In genomic region chr10:98510412-98510995, GRCh38 we compare ENCODE assay signal across 15 cellular contexts.
DNase-seq lines count a peak whose midpoint lies in the region; ATAC-seq and TF ChIP-seq lines count a peak whose summit lies in the region.
"Had no signal": no experiment of that assay in that cellular context is flagged by ENCODE, and none has a peak within 500 bp of the region (broad histone marks: within the 10 kb centered on the region; RNA-seq: fewer than 3 reads in every experiment).

No MANE protein-coding gene starts in this region.

- intact Hi-C loops in mucosa of descending colon (cut with DNase I, micrococcal nuclease): no loop called here
- intact Hi-C loops in activated CD4-positive, alpha-beta T cell treated with anti-CD3 and anti-CD28 coated beads, Interleukin-2, amount 10 ng/mL, durations not matched to agents 24 days and 14 days (cut with micrococcal nuclease): no loop called here

- H3K9me3 Mint-ChIP-seq in GM23338: no peaks in the 10 kb centered on the region
- no peaks in the 10 kb centered on the region for H3K9me3 Mint-ChIP-seq in activated CD4-positive, alpha-beta T cell treated with anti-CD3 and anti-CD28 coated beads, Interleukin-2, amount 10 ng/mL, durations not matched to agents 24 days and 14 days
- H3K9me3 Mint-ChIP-seq in effector memory CD8-positive, alpha-beta T cell: no peaks in the 10 kb centered on the region
- H3K9me3 Mint-ChIP-seq: CD4-positive, alpha-beta T cell had no signal

- no peaks in the 10 kb centered on the region for H3K79me2 ChIP-seq in GM23338 (replicated peaks; ENCODE audit: insufficient read depth)

- no peaks in the 10 kb centered on the region for H3K9me3 ChIP-seq in mucosa of descending colon

- H3K36me3 ChIP-seq in GM23338 (ENCODE audit: insufficient read depth) (no peaks in the 10 kb centered on the region), mucosa of descending colon (ENCODE audit: low read depth) (no peaks in the 10 kb centered on the region), brain microvascular endothelial cell (replicated peaks) (no peaks in the 10 kb centered on the region)
- H3K36me3 ChIP-seq: BLaER1 treated with 17β-estradiol and CSF1 and Interleukin-3, amounts not matched to agents 10 nM and 100 nM had no signal

- H3K27ac Mint-ChIP-seq in GM23338: no peak overlapping the region
- no peak overlapping the region for H3K27ac Mint-ChIP-seq in activated CD4-positive, alpha-beta T cell treated with anti-CD3 and anti-CD28 coated beads, Interleukin-2, amount 10 ng/mL, durations not matched to agents 24 days and 14 days
- no peak overlapping the region for H3K27ac Mint-ChIP-seq in effector memory CD8-positive, alpha-beta T cell
- H3K27ac Mint-ChIP-seq: CD4-positive, alpha-beta T cell had no signal

- H3K4me3 ChIP-seq in GM23338 (no peak overlapping the region), fibroblast of villous mesenchyme (ENCODE audit: low read depth, low read length) (no peak overlapping the region), mucosa of descending colon (no peak overlapping the region), brain microvascular endothelial cell (ENCODE audit: low read depth, low read length) (no peak overlapping the region)
- H3K4me3 ChIP-seq: BLaER1 treated with 17β-estradiol and CSF1 and Interleukin-3, amounts not matched to agents 10 nM and 100 nM had no signal

- H3K9me2 ChIP-seq in GM23338 (ENCODE audit: insufficient read depth): 0 out of 2 replicates have a peak, but pooled peaks cover 7% of the 10 kb centered on the region

- in situ Hi-C loops in brain microvascular endothelial cell (cut with HindIII; ENCODE audit: low pct_ligation_motif_present, low sequenced_read_pairs): no loop called here

- H3K4me1 ChIP-seq in GM23338 (ENCODE audit: insufficient read depth) (no peaks in the 10 kb centered on the region), mucosa of descending colon (ENCODE audit: low read depth) (no peaks in the 10 kb centered on the region)
- H3K4me1 ChIP-seq: BLaER1 treated with 17β-estradiol and CSF1 and Interleukin-3, amounts not matched to agents 10 nM and 100 nM had no signal

- TF ChIP-seq CTCF in GM23338 (conservative IDR thresholded peaks at IDR 0.05; ENCODE audit: low read depth in 2 of 2): no peak
- no peak for TF ChIP-seq CTCF in fibroblast of villous mesenchyme (IDR thresholded peaks at IDR 0.05; ENCODE audit: insufficient read depth, low read depth, low read length)
- TF ChIP-seq CTCF in mucosa of descending colon (IDR thresholded peaks at IDR 0.05): no peak
- TF ChIP-seq CTCF in brain microvascular endothelial cell (IDR thresholded peaks at IDR 0.05; ENCODE audit: low read depth, low read length, missing control alignments): no peak

- H3K36me3 Mint-ChIP-seq in GM23338 (ENCODE audit: low read depth): no peaks in the 10 kb centered on the region
- no peaks in the 10 kb centered on the region for H3K36me3 Mint-ChIP-seq in activated CD4-positive, alpha-beta T cell treated with anti-CD3 and anti-CD28 coated beads, Interleukin-2, amount 10 ng/mL, durations not matched to agents 24 days and 14 days (ENCODE audit: low read depth)
- H3K36me3 Mint-ChIP-seq in effector memory CD8-positive, alpha-beta T cell (ENCODE audit: insufficient read depth): no peaks in the 10 kb centered on the region

- H3K4me1 Mint-ChIP-seq in GM23338: 0 out of 3 replicates have a peak, but pooled peaks cover 2% of the 10 kb centered on the region
- no peaks in the 10 kb centered on the region for H3K4me1 Mint-ChIP-seq in activated CD4-positive, alpha-beta T cell treated with anti-CD3 and anti-CD28 coated beads, Interleukin-2, amount 10 ng/mL, durations not matched to agents 24 days and 14 days
- H3K4me1 Mint-ChIP-seq in effector memory CD8-positive, alpha-beta T cell (ENCODE audit: low read depth in 2 of 2): no peaks in the 10 kb centered on the region

- H3F3A ChIP-seq in GM23338 (replicated peaks; ENCODE audit: low read depth): no peaks in the 10 kb centered on the region

- peak overlapping the region; percentile 59 for H2AFZ ChIP-seq in GM23338

- no peaks in the 10 kb centered on the region for H4K20me1 ChIP-seq in GM23338 (replicated peaks; ENCODE audit: insufficient read depth)
- H4K20me1 ChIP-seq: BLaER1 treated with 17β-estradiol and CSF1 and Interleukin-3, amounts not matched to agents 10 nM and 100 nM had no signal

- peaks cover 3% of the 10 kb centered on the region for H3K27me3 Mint-ChIP-seq in GM23338 (ENCODE audit: insufficient read depth, low read depth, poor library complexity)
- H3K27me3 Mint-ChIP-seq in activated CD4-positive, alpha-beta T cell treated with anti-CD3 and anti-CD28 coated beads, Interleukin-2, amount 10 ng/mL, durations not matched to agents 24 days and 14 days: peaks cover 4% of the 10 kb centered on the region
- peaks cover 21 to 30% of the 10 kb centered on the region in 2 donors for H3K27me3 Mint-ChIP-seq in effector memory CD8-positive, alpha-beta T cell

- DNase-seq in GM23338 (ENCODE audit: low spot score): no peak
- peak; percentile 10 for DNase-seq in RPMI7951 (ENCODE audit: low read depth)
- DNase-seq in fibroblast of villous mesenchyme (ENCODE audit: low read depth): peak; percentile 66
- DNase-seq in mucosa of descending colon: no peak
- no peak for DNase-seq in brain microvascular endothelial cell
- no peak for DNase-seq in activated CD4-positive, alpha-beta T cell treated with anti-CD3 and anti-CD28 coated beads, Interleukin-2, amount 10 ng/mL, durations not matched to agents 24 days and 14 days
- DNase-seq in effector memory CD8-positive, alpha-beta T cell: no peak
- DNase-seq in NCI-H146 (lab: John Stamatoyannopoulos, UW): no peak
- DNase-seq: ACHN; CD4-positive, alpha-beta T cell; COR-L47; DMS153; DMS79 treated with DMSO at 0.1 percent for 48 hours; EL had no signal

- ATAC-seq in GM23338 (no peak), mucosa of descending colon (peak; percentile 56)
- no peak for ATAC-seq in effector memory CD8-positive, alpha-beta T cell (replicated peaks)

- H3K27ac ChIP-seq in GM23338 (ENCODE audit: low read depth) (no peak overlapping the region), brain microvascular endothelial cell (no peak overlapping the region)
- H3K27ac ChIP-seq: BLaER1 treated with 17β-estradiol and CSF1 and Interleukin-3, amounts not matched to agents 10 nM and 100 nM had no signal

- H3K4me3 Mint-ChIP-seq in GM23338: no peak overlapping the region
- no peak overlapping the region for H3K4me3 Mint-ChIP-seq in activated CD4-positive, alpha-beta T cell treated with anti-CD3 and anti-CD28 coated beads, Interleukin-2, amount 10 ng/mL, durations not matched to agents 24 days and 14 days
- H3K4me3 Mint-ChIP-seq in effector memory CD8-positive, alpha-beta T cell: no peak overlapping the region
- H3K4me3 Mint-ChIP-seq: CD4-positive, alpha-beta T cell had no signal

- H3K4me2 ChIP-seq in GM23338: no peak overlapping the region
- H3K4me2 ChIP-seq: BLaER1 treated with 17β-estradiol and CSF1 and Interleukin-3, amounts not matched to agents 10 nM and 100 nM had no signal

- no peaks in the 10 kb centered on the region for H3K27me3 ChIP-seq in GM23338 (ENCODE audit: insufficient read depth)
- no peaks in the 10 kb centered on the region for H3K27me3 ChIP-seq in brain microvascular endothelial cell (replicated peaks)
- H3K27me3 ChIP-seq: BLaER1 treated with 17β-estradiol and CSF1 and Interleukin-3, amounts not matched to agents 10 nM and 100 nM had no signal

TF ChIP-seq in GM23338, 12 proteins besides CTCF, POLR2A, EP300 and RAD21:
- TF ChIP-seq NANOG (IDR thresholded peaks at IDR 0.05; ENCODE audit: borderline replicate concordance) (no peak), EZH2phosphoT487 (IDR thresholded peaks at IDR 0.05; ENCODE audit: unreplicated experiment) (no peak), REST (IDR thresholded peaks at IDR 0.05; ENCODE audit: unreplicated experiment) (no peak), JUNB (IDR thresholded peaks at IDR 0.05; ENCODE audit: unreplicated experiment) (no peak)

Comparison
In these comparisons a context has a peak if more than half of its experiments do, and no peak if none do; other contexts are left out.
1. DNase-seq: peak in RPMI7951 (single experiment) and fibroblast of villous mesenchyme (single experiment); none in GM23338 (single experiment), mucosa of descending colon (0 of 3), brain microvascular endothelial cell (single experiment), activated CD4-positive, alpha-beta T cell treated with anti-CD3 and anti-CD28 coated beads, Interleukin-2, amount 10 ng/mL, durations not matched to agents 24 days and 14 days (single experiment), effector memory CD8-positive, alpha-beta T cell (0 of 3) and NCI-H146 (single experiment).